Comparison of ENCODE assay signal across 8 cellular contexts in the genomic region with DNA sequence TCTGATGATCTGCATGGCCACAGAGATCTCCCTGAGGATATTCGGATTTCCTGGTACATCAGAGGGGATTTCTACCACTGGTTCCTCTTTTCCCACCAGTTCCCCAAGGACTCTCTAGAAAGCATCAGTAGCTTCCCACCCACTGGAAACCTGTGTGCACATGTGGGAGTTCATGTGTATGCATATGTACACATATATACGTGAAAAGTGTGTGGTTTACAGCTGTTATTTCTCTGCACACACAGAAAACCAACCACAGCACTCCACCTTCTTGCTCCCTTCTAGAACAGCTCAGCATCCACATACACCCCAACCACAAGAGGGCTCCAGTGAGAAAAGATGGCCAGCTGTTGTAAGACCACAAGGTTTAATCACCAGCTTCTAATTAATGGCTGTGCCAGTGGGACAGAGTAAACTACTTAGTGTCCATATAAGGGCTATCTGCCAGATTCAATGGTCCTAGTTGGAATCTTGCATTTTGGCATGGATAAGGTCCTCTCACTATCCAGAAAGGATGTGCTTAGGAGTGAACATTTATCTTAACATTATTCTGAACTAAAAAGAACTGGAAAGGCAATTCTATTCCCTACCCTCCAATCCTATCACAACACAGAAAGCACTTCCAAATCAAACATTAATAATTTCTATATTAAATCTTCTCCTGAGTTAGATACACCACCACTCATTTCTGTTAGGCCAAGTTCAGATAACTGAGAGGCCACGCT. TPM values are rescaled to one million over a fixed set of nuclear protein-coding genes. Genes with fewer than 3 reads are reported as not detected.
A peak's percentile ranks its signal among the peaks of the same experiment; 100 is the strongest.
DNase-seq lines count a peak whose midpoint lies in the region; ATAC-seq, FAIRE-seq and TF ChIP-seq lines count a peak whose summit lies in the region.

No MANE protein-coding gene starts in this region.

- no peaks in the 10 kb centered on the region for H3K9me2 ChIP-seq in SU-DHL-6 (replicated peaks; ENCODE audit: insufficient read depth, low read length)

- no peaks in the 10 kb centered on the region for H3F3A ChIP-seq in SU-DHL-6 (ENCODE audit: insufficient read depth)

- peaks cover 80% of the 10 kb centered on the region for H3K36me3 Mint-ChIP-seq in MCF 10A (ENCODE audit: insufficient read depth, unreplicated experiment)

- H3K79me2 ChIP-seq in SU-DHL-6 (ENCODE audit: insufficient read depth, low read length) (0 out of 2 replicates have a peak, but pooled peaks cover 5% of the 10 kb centered on the region), HepG2 (ENCODE audit: insufficient read depth, low read length) (peaks cover 5% of the 10 kb centered on the region)

- CTCF ChIA-PET in MCF 10A (lab: Yijun Ruan, JAX) (interaction anchor here (0.6 to 3.3 kb wide), 10 partner anchors 12 to 338 kb away, joined by 3 to 30 read pairs (median 4); no protein-coding TSS in a partner anchor), HepG2 (lab: Yijun Ruan, JAX; ENCODE audit: low intra/inter-chr PET ratio, low total read pairs) (interaction anchor here (3.2 kb wide), 1 partner anchor 191 kb away, joined by 31 read pairs; no protein-coding TSS in a partner anchor)

- TF ChIP-seq EP300 in HepG2 (IDR thresholded peaks at IDR 0.05; ENCODE audit: low read depth in 2 of 2, low read length in 2 of 2): no peak
- TF ChIP-seq EP300 in HepG2 (CRISPR knock-in tag; IDR thresholded peaks at IDR 0.05; ENCODE audit: borderline replicate concordance): no peak
- TF ChIP-seq EP300 in stomach (IDR thresholded peaks at IDR 0.05): no peak

- H2AFZ ChIP-seq in SU-DHL-6 (ENCODE audit: low read depth, low read length, severe bottlenecking) (no peak overlapping the region), HepG2 (ENCODE audit: low read length) (no peak overlapping the region)

- H3K27ac Mint-ChIP-seq in MCF 10A (ENCODE audit: low read depth, unreplicated experiment): peak overlapping the region; percentile 19

- no peak overlapping the region for H3K4me2 ChIP-seq in SU-DHL-6 (ENCODE audit: low read depth, low read length, poor library complexity, severe bottlenecking)
- no peak overlapping the region for H3K4me2 ChIP-seq in HepG2 (ENCODE audit: low read depth, low read length)

- no peak overlapping the region for H3K4me3 Mint-ChIP-seq in MCF 10A (ENCODE audit: unreplicated experiment)

- TF ChIP-seq CTCF in SU-DHL-6 (IDR thresholded peaks at IDR 0.05; ENCODE audit: insufficient read depth, low read length, poor library complexity, severe bottlenecking) (peak; percentile 76), MCF 10A (IDR thresholded peaks at IDR 0.05; ENCODE audit: unreplicated experiment) (peak; percentile 58), HepG2 (CRISPR knock-in tag; IDR thresholded peaks at IDR 0.05) (peak; percentile 61), stomach (IDR thresholded peaks at IDR 0.05) (peak in 5 of 7 experiments; percentile 41 to 67 (median 58))

- H3K9me3 Mint-ChIP-seq in MCF 10A (ENCODE audit: unreplicated experiment): no peaks in the 10 kb centered on the region

- TF ChIP-seq POLR2A in HepG2 (IDR thresholded peaks at IDR 0.05; ENCODE audit: insufficient read depth in 1 of 2, low read depth in 2 of 2, low read length in 2 of 2) (no peak), stomach (IDR thresholded peaks at IDR 0.05) (no peak)

- H4K20me1 ChIP-seq in SU-DHL-6 (ENCODE audit: low read depth, low read length): no peaks in the 10 kb centered on the region
- H4K20me1 ChIP-seq in HepG2 (ENCODE audit: insufficient read depth, low read length): no peaks in the 10 kb centered on the region

- TF ChIP-seq RAD21 in HepG2 (CRISPR knock-in tag; IDR thresholded peaks at IDR 0.05): peak; percentile 39; the same call in 1 of the 2 replicates

- no peaks in the 10 kb centered on the region for H3K9me3 ChIP-seq in SU-DHL-6 (ENCODE audit: insufficient read depth, low read length)
- H3K9me3 ChIP-seq in HepG2 (ENCODE audit: low read length): no peaks in the 10 kb centered on the region
- no peaks in the 10 kb centered on the region for H3K9me3 ChIP-seq in stomach

- H3K4me1 ChIP-seq in HepG2 (ENCODE audit: insufficient read depth, low read length): no peaks in the 10 kb centered on the region
- H3K4me1 ChIP-seq in stomach: peaks cover 27 to 66% (median 48%) of the 10 kb centered on the region in 4 donors

- H3K4me1 Mint-ChIP-seq in MCF 10A (ENCODE audit: insufficient read depth, unreplicated experiment): peaks cover 12% of the 10 kb centered on the region

- H3K36me3 ChIP-seq in SU-DHL-6 (ENCODE audit: low read length) (peaks cover 26% of the 10 kb centered on the region), HepG2 (replicated peaks in 1 of 2; ENCODE audit: control insufficient read depth in 1 of 2, insufficient read depth in 2 of 2, low read length in 2 of 2) (peaks cover 29 to 78% of the 10 kb centered on the region in 2 experiments), stomach (peaks cover 68 to 72% (median 70%) of the 10 kb centered on the region in 4 donors)

- in situ Hi-C loops in HepG2 (cut with HindIII; ENCODE audit: extremely low pct_ligation_motif_present, low pct_unique_long_range_greater_than_20kb): no loop called here

- 89% methylated on average over 3 of the region's 3 CpGs for WGBS in HepG2 (ENCODE audit: low lambda C conversion rate)
- WGBS in stomach, 5 donors: 63 to 77% (median 67%) methylated on average over 3 of the region's 3 CpGs

- no peak overlapping the region for H3K9ac ChIP-seq in SU-DHL-6 (ENCODE audit: low read length)
- no peak overlapping the region for H3K9ac ChIP-seq in HepG2 (ENCODE audit: insufficient read depth, low read depth, low read length)

- BruUV-seq in MCF 10A (replicated peaks; lab: Mats Ljungman, UMichigan) (TSS peak; percentile 14), HepG2 (replicated peaks; lab: Mats Ljungman, UMichigan) (no TSS peak)

- H3K27ac ChIP-seq in SU-DHL-6 (ENCODE audit: low read depth, low read length) (no peak overlapping the region; the same call in 1 of the 2 replicates), HepG2 (ENCODE audit: extremely low read length, insufficient read depth, low read length) (no peak overlapping the region), stomach (peak overlapping the region in 3 of 5 donors; percentile 80 to 83 (median 80))

- intact Hi-C loops in MCF 10A (cut with micrococcal nuclease): loop anchor here (1.0 kb wide), 2 partner anchors 101 to 190 kb away; no protein-coding TSS in a partner anchor
- intact Hi-C loops in HepG2 (cut with micrococcal nuclease; ENCODE audit: unreplicated experiment): loop anchor here (1.0 to 5.0 kb wide), 2 partner anchors 76 to 190 kb away; partner anchors contain the start of gene WASF2
- intact Hi-C loops in stomach (cut with DNase I; ENCODE audit: low total_unique reads): no loop called here

- DNase-seq in SIG-M5 treated with dmso at 0.1 percent for 504 hours (lab: John Stamatoyannopoulos, UW; ENCODE audit: unreplicated experiment) (peak; percentile 72), SIG-M5 (lab: John Stamatoyannopoulos, UW) (no peak), LoVo (ENCODE audit: low spot score) (peak; percentile 20), MCF 10A (ENCODE audit: unreplicated experiment) (peak; percentile 73), HepG2 (ENCODE audit: low spot score) (peak; percentile 44), stomach (no peak), ecto neural progenitor cell (ENCODE audit: low spot score) (no peak)

- POLR2A ChIA-PET in MCF 10A (lab: Yijun Ruan, JAX) (interaction anchor here (0.7 to 1.5 kb wide), 5 partner anchors 20 to 186 kb away, joined by 3 to 9 read pairs (median 4); partner anchors contain the start of gene WASF2), HepG2 (lab: Yijun Ruan, JAX) (no interaction called here)

- FAIRE-seq in HepG2 (lab: Jason Lieb, UNC): peak; percentile 30

- no peaks in the 10 kb centered on the region for H3K27me3 Mint-ChIP-seq in MCF 10A (ENCODE audit: insufficient read depth, unreplicated experiment)

- H3K4me3 ChIP-seq in SU-DHL-6 (ENCODE audit: insufficient read depth, low read length, poor library complexity, severe bottlenecking) (no peak overlapping the region), HepG2 (replicated peaks in 1 of 3; ENCODE audit: insufficient read depth in 1 of 3, low read depth in 2 of 3, low read length in 3 of 3) (no peak overlapping the region), stomach (no peak overlapping the region)

- ATAC-seq in HepG2: peak; percentile 68

- H3K27me3 ChIP-seq in SU-DHL-6 (ENCODE audit: low read length) (no peaks in the 10 kb centered on the region), HepG2 (ENCODE audit: control insufficient read depth in 1 of 2, insufficient read depth in 2 of 2, low read length in 2 of 2) (no peaks in the 10 kb centered on the region), stomach (no peaks in the 10 kb centered on the region)

RNA-seq across cellular contexts. Expression of gene GPR3, which starts 24.1 kb away (rescaled TPM):
- total RNA-seq in MCF 10A (2022) (0.47 and 0.65 TPM in 2 replicates), HepG2 (2016; rRNA removed; fragmentation: Illumina TruSeq; extraction: Trizol) (0.88 and 1.00 TPM in 2 replicates), stomach (under 1 TPM in 2 of 5 donors, not detected in 3; 0.18 to 0.43 TPM)
- total RNA-seq in HepG2 (2016; cell fraction: cytosol; rRNA removed; fragmentation: Illumina TruSeq; extraction: Trizol; ENCODE audit: low read depth): 0.26 and 0.61 TPM in 2 replicates
- 0.62 and 1.2 TPM in 2 replicates for total RNA-seq in HepG2 (2016; cell fraction: insoluble cytoplasmic fraction; rRNA removed; fragmentation: Illumina TruSeq; extraction: Trizol)
- total RNA-seq in HepG2 (2016; cell fraction: membrane; rRNA removed; fragmentation: Illumina TruSeq; extraction: Trizol): 1.4 and 1.5 TPM in 2 replicates
- total RNA-seq in HepG2 (2016; cell fraction: nucleus; rRNA removed; fragmentation: Illumina TruSeq; extraction: Trizol): 1.2 and 1.3 TPM in 2 replicates
- polyA plus RNA-seq in HepG2 (2011; rRNA removed) (2.6 and 2.7 TPM in 2 replicates), stomach (under 1 TPM in 2 of 3 donors, not detected in 1; 0.25 to 0.30 TPM)
- 2.8 and 3.5 TPM in 2 replicates for polyA plus RNA-seq in HepG2 (2011; cell fraction: cytosol; rRNA removed)
- polyA plus RNA-seq in HepG2 (2011; cell fraction: nucleus; rRNA removed): 2.1 and 2.9 TPM in 2 replicates
- 1.5 and 2.0 TPM in 2 replicates for polyA plus RNA-seq in HepG2 (2012)
- 1.1 TPM in 2 replicates for polyA plus RNA-seq in HepG2 (2016; cell fraction: cytosol; fragmentation: Illumina TruSeq; extraction: Trizol; ENCODE audit: low read depth)
- polyA plus RNA-seq in HepG2 (2016; cell fraction: insoluble cytoplasmic fraction; fragmentation: Illumina TruSeq; extraction: Trizol; ENCODE audit: low read depth): 1.2 and 1.5 TPM in 2 replicates
- polyA plus RNA-seq in HepG2 (2016; cell fraction: membrane; fragmentation: Illumina TruSeq; extraction: Trizol; ENCODE audit: low read depth): 1.9 and 2.4 TPM in 2 replicates
- polyA plus RNA-seq in HepG2 (2016; cell fraction: nucleus; fragmentation: Illumina TruSeq; extraction: Trizol; ENCODE audit: insufficient read depth, low read depth): 2.8 TPM in 2 replicates
- 1.1 and 7.0 TPM in 2 replicates for polyA minus RNA-seq in HepG2 (2011; rRNA and poly(A)+ RNA removed; ENCODE audit: low replicate concordance)
- polyA minus RNA-seq in HepG2 (2011; cell fraction: cytosol; rRNA and poly(A)+ RNA removed): 1.4 and 1.7 TPM in 2 replicates
- 0.50 and 0.90 TPM in 2 replicates for polyA minus RNA-seq in HepG2 (2011; cell fraction: nucleus; rRNA and poly(A)+ RNA removed)

RNA-seq across cellular contexts. Expression of gene CD164L2, which starts 33.4 kb away (rescaled TPM):
- total RNA-seq in MCF 10A (2022) (0.23 TPM in 1 of 2 replicates, not detected in the other), HepG2 (2016; rRNA removed; fragmentation: Illumina TruSeq; extraction: Trizol) (not detected in 2 replicates), stomach (not detected)
- total RNA-seq in HepG2 (2016; cell fraction: cytosol; rRNA removed; fragmentation: Illumina TruSeq; extraction: Trizol; ENCODE audit: low read depth): not detected in 2 replicates
- not detected in 2 replicates for total RNA-seq in HepG2 (2016; cell fraction: insoluble cytoplasmic fraction; rRNA removed; fragmentation: Illumina TruSeq; extraction: Trizol)
- total RNA-seq in HepG2 (2016; cell fraction: membrane; rRNA removed; fragmentation: Illumina TruSeq; extraction: Trizol): not detected in 2 replicates
- not detected in 2 replicates for total RNA-seq in HepG2 (2016; cell fraction: nucleus; rRNA removed; fragmentation: Illumina TruSeq; extraction: Trizol)
- polyA plus RNA-seq in HepG2 (2011; rRNA removed) (not detected in 2 replicates), stomach (1 to 10 TPM in 2 of 3 donors, not detected in 1; 1.5 to 8.7 TPM)
- polyA plus RNA-seq in HepG2 (2011; cell fraction: cytosol; rRNA removed): not detected in 2 replicates
- polyA plus RNA-seq in HepG2 (2011; cell fraction: nucleus; rRNA removed): 0.17 and 0.21 TPM in 2 replicates
- polyA plus RNA-seq in HepG2 (2012): not detected in 2 replicates
- not detected in 2 replicates for polyA plus RNA-seq in HepG2 (2016; cell fraction: cytosol; fragmentation: Illumina TruSeq; extraction: Trizol; ENCODE audit: low read depth)
- not detected in 2 replicates for polyA plus RNA-seq in HepG2 (2016; cell fraction: insoluble cytoplasmic fraction; fragmentation: Illumina TruSeq; extraction: Trizol; ENCODE audit: low read depth)
- not detected in 2 replicates for polyA plus RNA-seq in HepG2 (2016; cell fraction: membrane; fragmentation: Illumina TruSeq; extraction: Trizol; ENCODE audit: low read depth)
- not detected in 2 replicates for polyA plus RNA-seq in HepG2 (2016; cell fraction: nucleus; fragmentation: Illumina TruSeq; extraction: Trizol; ENCODE audit: insufficient read depth, low read depth)
- polyA minus RNA-seq in HepG2 (2011; rRNA and poly(A)+ RNA removed; ENCODE audit: low replicate concordance): 0.16 TPM in 1 of 2 replicates, not detected in the other
- not detected in 2 replicates for polyA minus RNA-seq in HepG2 (2011; cell fraction: cytosol; rRNA and poly(A)+ RNA removed)
- not detected in 2 replicates for polyA minus RNA-seq in HepG2 (2011; cell fraction: nucleus; rRNA and poly(A)+ RNA removed)

RNA-seq across cellular contexts. Expression of gene FCN3, which starts 41.9 kb away (rescaled TPM):
- total RNA-seq in MCF 10A (2022) (not detected in 2 replicates), HepG2 (2016; rRNA removed; fragmentation: Illumina TruSeq; extraction: Trizol) (not detected in 2 replicates), stomach (10 to 100 TPM in 1 of 5 donors, 1 to 10 TPM in 1, under 1 TPM in 1, not detected in 2; 0.55 to 15.2 (median 2.8) TPM)
- not detected in 2 replicates for total RNA-seq in HepG2 (2016; cell fraction: cytosol; rRNA removed; fragmentation: Illumina TruSeq; extraction: Trizol; ENCODE audit: low read depth)
- total RNA-seq in HepG2 (2016; cell fraction: insoluble cytoplasmic fraction; rRNA removed; fragmentation: Illumina TruSeq; extraction: Trizol): not detected in 2 replicates
- total RNA-seq in HepG2 (2016; cell fraction: membrane; rRNA removed; fragmentation: Illumina TruSeq; extraction: Trizol): not detected in 2 replicates
- total RNA-seq in HepG2 (2016; cell fraction: nucleus; rRNA removed; fragmentation: Illumina TruSeq; extraction: Trizol): not detected in 2 replicates
- polyA plus RNA-seq in HepG2 (2011; rRNA removed) (not detected in 2 replicates), stomach (10 to 100 TPM in 1 of 3 donors, 1 to 10 TPM in 2; 4.1 to 10.8 (median 5.0) TPM)
- polyA plus RNA-seq in HepG2 (2011; cell fraction: cytosol; rRNA removed): not detected in 2 replicates
- not detected in 2 replicates for polyA plus RNA-seq in HepG2 (2011; cell fraction: nucleus; rRNA removed)
- not detected in 2 replicates for polyA plus RNA-seq in HepG2 (2012)
- not detected in 2 replicates for polyA plus RNA-seq in HepG2 (2016; cell fraction: cytosol; fragmentation: Illumina TruSeq; extraction: Trizol; ENCODE audit: low read depth)
- polyA plus RNA-seq in HepG2 (2016; cell fraction: insoluble cytoplasmic fraction; fragmentation: Illumina TruSeq; extraction: Trizol; ENCODE audit: low read depth): not detected in 2 replicates
- not detected in 2 replicates for polyA plus RNA-seq in HepG2 (2016; cell fraction: membrane; fragmentation: Illumina TruSeq; extraction: Trizol; ENCODE audit: low read depth)
- not detected in 2 replicates for polyA plus RNA-seq in HepG2 (2016; cell fraction: nucleus; fragmentation: Illumina TruSeq; extraction: Trizol; ENCODE audit: insufficient read depth, low read depth)
- polyA minus RNA-seq in HepG2 (2011; rRNA and poly(A)+ RNA removed; ENCODE audit: low replicate concordance): not detected in 2 replicates
- not detected in 2 replicates for polyA minus RNA-seq in HepG2 (2011; cell fraction: cytosol; rRNA and poly(A)+ RNA removed)
- not detected in 2 replicates for polyA minus RNA-seq in HepG2 (2011; cell fraction: nucleus; rRNA and poly(A)+ RNA removed)

RNA-seq across cellular contexts. Expression of gene MAP3K6, which starts 49.8 kb away (rescaled TPM):
- total RNA-seq in MCF 10A (2022) (13.2 and 13.5 TPM in 2 replicates), HepG2 (2016; rRNA removed; fragmentation: Illumina TruSeq; extraction: Trizol) (2.7 and 3.5 TPM in 2 replicates), stomach (10 to 100 TPM; 11.6 to 38.5 (median 25.8) TPM)
- total RNA-seq in HepG2 (2016; cell fraction: cytosol; rRNA removed; fragmentation: Illumina TruSeq; extraction: Trizol; ENCODE audit: low read depth): 0.62 and 2.3 TPM in 2 replicates
- 2.6 and 2.8 TPM in 2 replicates for total RNA-seq in HepG2 (2016; cell fraction: insoluble cytoplasmic fraction; rRNA removed; fragmentation: Illumina TruSeq; extraction: Trizol)
- total RNA-seq in HepG2 (2016; cell fraction: membrane; rRNA removed; fragmentation: Illumina TruSeq; extraction: Trizol): 0.93 and 0.99 TPM in 2 replicates
- total RNA-seq in HepG2 (2016; cell fraction: nucleus; rRNA removed; fragmentation: Illumina TruSeq; extraction: Trizol): 1.8 and 2.3 TPM in 2 replicates
- polyA plus RNA-seq in HepG2 (2011; rRNA removed) (2.7 and 3.2 TPM in 2 replicates), stomach (100 to 1,000 TPM in 1 of 3 donors, 10 to 100 TPM in 2; 43.4 to 110 (median 48.0) TPM)
- polyA plus RNA-seq in HepG2 (2011; cell fraction: cytosol; rRNA removed): 1.2 and 1.4 TPM in 2 replicates
- 20.8 and 29.2 TPM in 2 replicates for polyA plus RNA-seq in HepG2 (2011; cell fraction: nucleus; rRNA removed)
- 0.97 and 2.1 TPM in 2 replicates for polyA plus RNA-seq in HepG2 (2012)
- 0.44 and 1.2 TPM in 2 replicates for polyA plus RNA-seq in HepG2 (2016; cell fraction: cytosol; fragmentation: Illumina TruSeq; extraction: Trizol; ENCODE audit: low read depth)
- polyA plus RNA-seq in HepG2 (2016; cell fraction: insoluble cytoplasmic fraction; fragmentation: Illumina TruSeq; extraction: Trizol; ENCODE audit: low read depth): 2.4 and 2.8 TPM in 2 replicates
- 1.1 and 1.2 TPM in 2 replicates for polyA plus RNA-seq in HepG2 (2016; cell fraction: membrane; fragmentation: Illumina TruSeq; extraction: Trizol; ENCODE audit: low read depth)
- 5.1 and 8.1 TPM in 2 replicates for polyA plus RNA-seq in HepG2 (2016; cell fraction: nucleus; fragmentation: Illumina TruSeq; extraction: Trizol; ENCODE audit: insufficient read depth, low read depth)
- 5.7 and 12.4 TPM in 2 replicates for polyA minus RNA-seq in HepG2 (2011; rRNA and poly(A)+ RNA removed; ENCODE audit: low replicate concordance)
- polyA minus RNA-seq in HepG2 (2011; cell fraction: cytosol; rRNA and poly(A)+ RNA removed): 0.59 and 1.5 TPM in 2 replicates
- polyA minus RNA-seq in HepG2 (2011; cell fraction: nucleus; rRNA and poly(A)+ RNA removed): 3.4 and 4.0 TPM in 2 replicates

Comparison
In these comparisons a context has a peak if more than half of its experiments do, and no peak if none do; other contexts are left out.
1. DNase-seq: peak in SIG-M5 treated with dmso at 0.1 percent for 504 hours (single experiment), LoVo (single experiment), MCF 10A (single experiment) and HepG2 (single experiment); none in SIG-M5 (single experiment), stomach (single experiment) and ecto neural progenitor cell (single experiment).
2. H3K27ac ChIP-seq: peak in stomach (3 of 5); none in SU-DHL-6 (single experiment) and HepG2 (single experiment).
3. Peak in every context shown above with its lines, with median percentiles within 50 percentile points of each other: CTCF ChIP-seq.